In the genomic region with DNA sequence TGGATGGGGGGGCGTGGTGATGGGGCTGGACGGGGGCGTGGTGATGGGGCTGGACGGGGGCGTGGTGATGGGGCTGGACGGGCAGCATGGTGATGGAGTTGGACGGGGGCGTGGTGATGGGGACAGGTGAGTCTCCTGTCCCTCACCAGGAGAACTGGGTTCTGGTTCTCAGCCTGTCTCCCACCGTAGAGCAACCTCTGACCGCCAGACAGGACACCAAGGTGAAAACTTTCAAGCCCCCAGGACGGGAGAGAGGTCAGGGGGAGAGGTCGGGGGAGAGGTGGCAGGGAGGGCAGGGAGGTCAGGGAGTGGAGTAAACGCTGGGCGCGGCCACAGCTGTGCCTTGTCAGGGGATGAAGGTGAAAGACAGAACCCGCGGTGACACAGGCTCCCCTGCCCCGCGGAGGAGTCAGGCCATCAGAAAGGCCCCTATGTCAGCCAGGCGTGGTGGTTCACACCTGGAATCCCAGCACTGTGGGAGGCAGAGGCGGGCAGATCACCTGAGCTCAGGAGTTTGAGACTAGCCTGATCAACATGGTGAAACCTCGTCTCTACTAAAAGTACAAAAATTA, we compare ENCODE assay signal across 26 cellular contexts.
"Had no signal": no experiment of that assay in that cellular context is flagged by ENCODE, and none has a peak within 500 bp of the region (broad histone marks: within the 10 kb centered on the region; RNA-seq: fewer than 3 reads in every experiment).

No MANE protein-coding gene starts in this region.

- H3K36me3 Mint-ChIP-seq: activated naive CD8-positive, alpha-beta T cell treated with anti-CD3 and anti-CD28 coated beads for 36 hours; stimulated activated naive B cell treated with anti-CD40 and anti-IgM and Interleukin-4, amounts not matched to agents 10 μg/mL and 1 μg/mL and 100 μg/mL, for 72 hours had no signal

- ATAC-seq: foreskin keratinocyte; left ventricle myocardium superior; sciatic nerve; stimulated activated naive B cell treated with anti-CD40 and anti-IgM and Interleukin-4, amounts not matched to agents 10 μg/mL and 1 μg/mL and 100 μg/mL, for 72 hours had no signal

- H3K27ac Mint-ChIP-seq: activated naive CD4-positive, alpha-beta T cell treated with anti-CD3 and anti-CD28 coated beads for 36 hours; activated naive CD8-positive, alpha-beta T cell treated with anti-CD3 and anti-CD28 coated beads for 36 hours; activated T-helper 1 cell treated with anti-CD3 and anti-CD28 coated beads, Interleukin-12 subunit alpha, Interleukin-12 subunit beta, Interleukin-2, Interleukin-4 antibody, amounts not matched to agents 30 ng/mL and 10 ng/mL and 1 ng/mL, durations not matched to agents 14 hours and 24 hours and 36 hours; nephron progenitor cell; stimulated activated naive B cell treated with anti-CD40 and anti-IgM and Interleukin-4, amounts not matched to agents 10 μg/mL and 1 μg/mL and 100 μg/mL, for 72 hours had no signal

- H3K27ac ChIP-seq: adrenal gland, brain microvascular endothelial cell, esophagus muscularis mucosa, foreskin keratinocyte, heart right ventricle, ovary, prostate gland, tibial nerve, VCaP had no signal

- H3K4me1 Mint-ChIP-seq: activated naive CD8-positive, alpha-beta T cell treated with anti-CD3 and anti-CD28 coated beads for 36 hours had no signal

- H3K4me3 Mint-ChIP-seq: activated naive CD4-positive, alpha-beta T cell treated with anti-CD3 and anti-CD28 coated beads for 36 hours; activated naive CD8-positive, alpha-beta T cell treated with anti-CD3 and anti-CD28 coated beads for 36 hours; activated T-helper 1 cell treated with anti-CD3 and anti-CD28 coated beads, Interleukin-12 subunit alpha, Interleukin-12 subunit beta, Interleukin-2, Interleukin-4 antibody, amounts not matched to agents 30 ng/mL and 10 ng/mL and 1 ng/mL, durations not matched to agents 14 hours and 24 hours and 36 hours; nephron progenitor cell; stimulated activated naive B cell treated with anti-CD40 and anti-IgM and Interleukin-4, amounts not matched to agents 10 μg/mL and 1 μg/mL and 100 μg/mL, for 72 hours had no signal

- H3K4me3 ChIP-seq: adrenal gland, esophagus muscularis mucosa, heart right ventricle, ovary, prostate gland, tibial nerve had no signal

- DNase-seq: activated CD4-positive, alpha-beta T cell treated with anti-CD3 and anti-CD28 coated beads for 4 hours; activated CD4-positive, alpha-beta T cell treated with anti-CD3 and anti-CD28 coated beads, Interleukin-2, amount 50 U/mL, for 4 hours; activated CD8-positive, alpha-beta memory T cell treated with anti-CD3 and anti-CD28 coated beads, Interleukin-2, amount 50 U/mL, for 4 hours; activated effector memory CD4-positive, alpha-beta T cell treated with anti-CD3 and anti-CD28 coated beads, Interleukin-2, amount 50 U/mL, for 16 hours; activated naive CD4-positive, alpha-beta T cell treated with anti-CD3 and anti-CD28 coated beads for 36 hours; activated naive CD8-positive, alpha-beta T cell treated with anti-CD3 and anti-CD28 coated beads for 36 hours; activated T-cell treated with anti-CD3 and anti-CD28 coated beads, Interleukin-2, amount 50 U/mL, for 1 hour; adrenal gland; brain microvascular endothelial cell; caudate nucleus; foreskin keratinocyte; heart right ventricle; left ventricle myocardium superior; mammary epithelial cell; nephron progenitor cell; ovary; retina; small intestine; stimulated activated CD4-positive, alpha-beta T cell treated with anti-CD3 and anti-CD28 coated beads, Interleukin-1b, Interleukin-23, amount 100 ng/mL, for 48 hours; stimulated activated naive B cell treated with anti-CD40 and anti-IgM and Interleukin-4, amounts not matched to agents 10 μg/mL and 1 μg/mL and 100 μg/mL, for 72 hours had no signal

- H3K4me1 ChIP-seq: adrenal gland, esophagus muscularis mucosa, foreskin keratinocyte, heart right ventricle, prostate gland, tibial nerve had no signal

- H3K27me3 ChIP-seq: brain microvascular endothelial cell, foreskin keratinocyte, ovary had no signal

- H3K36me3 ChIP-seq: adrenal gland, brain microvascular endothelial cell, esophagus muscularis mucosa, heart right ventricle, ovary, prostate gland, tibial nerve had no signal

- H3K9me3 ChIP-seq: adrenal gland, esophagus muscularis mucosa, heart right ventricle, ovary, prostate gland, tibial nerve had no signal

- H3K9me3 Mint-ChIP-seq: activated naive CD4-positive, alpha-beta T cell treated with anti-CD3 and anti-CD28 coated beads for 36 hours; activated naive CD8-positive, alpha-beta T cell treated with anti-CD3 and anti-CD28 coated beads for 36 hours; nephron progenitor cell; stimulated activated naive B cell treated with anti-CD40 and anti-IgM and Interleukin-4, amounts not matched to agents 10 μg/mL and 1 μg/mL and 100 μg/mL, for 72 hours had no signal
